21 cellular contexts compared by ENCODE assay signal in the genomic region with DNA sequence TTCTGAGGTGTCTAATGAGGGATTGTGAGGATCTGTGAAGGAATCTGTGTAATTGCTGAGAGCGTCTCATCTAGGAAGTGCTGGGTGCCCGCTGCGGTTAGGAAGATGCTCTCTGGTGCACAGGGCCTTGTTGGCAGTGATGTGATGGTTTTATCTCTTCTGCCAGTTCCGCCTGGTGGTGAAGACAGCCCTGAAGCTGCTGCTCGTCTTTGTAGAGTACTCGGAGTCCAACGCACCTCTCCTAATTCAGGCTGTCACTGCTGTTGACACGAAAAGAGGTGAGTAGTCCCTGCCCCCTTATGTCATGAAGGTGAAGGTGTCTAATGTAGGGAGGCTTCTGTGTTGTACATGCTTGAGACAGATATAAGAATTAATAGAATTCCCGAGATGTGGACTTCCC.
"Had no signal": no experiment of that assay in that cellular context is flagged by ENCODE, and none has a peak within 500 bp of the region (broad histone marks: within the 10 kb centered on the region; RNA-seq: fewer than 3 reads in every experiment).

No MANE protein-coding gene starts in this region.

- H3K4me3 ChIP-seq: coronary artery, pancreas, prostate gland, sigmoid colon, skin epidermis, stomach, thoracic aorta, transverse colon had no signal

- H3K27ac Mint-ChIP-seq: naive thymus-derived CD4-positive, alpha-beta T cell had no signal

- H3K36me3 ChIP-seq: pancreas, prostate gland, sigmoid colon, stomach, thoracic aorta, transverse colon had no signal

- ATAC-seq: esophagus mucosa; naive thymus-derived CD4-positive, alpha-beta T cell; pancreas had no signal

- H3K4me3 Mint-ChIP-seq: naive thymus-derived CD4-positive, alpha-beta T cell had no signal

- DNase-seq: central memory CD4-positive, alpha-beta T cell; effector CD4-positive, alpha-beta T cell; kidney; left colon; mammary epithelial cell; naive thymus-derived CD4-positive, alpha-beta T cell; nucleus accumbens; pancreas; sigmoid colon; stimulated activated CD4-positive, alpha-beta T cell treated with anti-CD3 and anti-CD28 coated beads, Interleukin-2, amount 100 ng/mL, for 24 hours; stimulated activated naive CD4-positive, alpha-beta T cell; stomach; substantia nigra; transverse colon had no signal

- H3K9me3 Mint-ChIP-seq: naive thymus-derived CD4-positive, alpha-beta T cell had no signal

- H3K9me3 ChIP-seq: pancreas, prostate gland, sigmoid colon, stomach, thoracic aorta, transverse colon had no signal

- H3K27ac ChIP-seq: coronary artery, pancreas, prostate gland, sigmoid colon, skin epidermis, stomach, thoracic aorta, transverse colon had no signal

- FAIRE-seq: endometrium, frontal cortex, kidney, pancreas had no signal

- H3K27me3 ChIP-seq: pancreas, sigmoid colon, stomach, transverse colon had no signal

- H3K36me3 Mint-ChIP-seq: naive thymus-derived CD4-positive, alpha-beta T cell had no signal

- H3K4me1 ChIP-seq: pancreas, prostate gland, sigmoid colon, stomach had no signal
